In the genomic region with DNA sequence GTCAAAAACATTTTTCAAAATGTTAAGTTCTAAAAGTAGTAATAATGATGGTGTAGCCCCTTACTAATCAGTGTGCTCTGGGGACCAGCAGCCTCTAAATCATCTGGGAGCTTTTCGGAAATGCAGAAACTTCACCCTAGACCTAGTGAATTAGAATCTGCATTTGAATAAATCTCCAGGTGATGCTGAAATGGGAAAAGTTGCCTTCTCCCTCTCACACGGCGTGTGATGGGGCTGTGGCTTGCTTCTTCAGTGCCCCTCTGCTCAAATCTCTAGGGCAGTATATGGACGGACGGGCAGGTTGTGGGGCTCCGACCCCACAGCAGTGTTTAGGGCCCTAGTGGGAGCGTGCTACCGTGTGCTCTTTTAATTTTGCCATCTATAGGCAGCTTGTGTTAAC, we compare ENCODE assay signal across 26 cellular contexts.
"Had no signal": no experiment of that assay in that cellular context is flagged by ENCODE, and none has a peak within 500 bp of the region (broad histone marks: within the 10 kb centered on the region; RNA-seq: fewer than 3 reads in every experiment).

No MANE protein-coding gene starts in this region.

- H3K27me3 Mint-ChIP-seq: progenitor cell of endocrine pancreas; stimulated activated naive B cell treated with anti-CD40 and anti-IgM and Interleukin-4, amounts not matched to agents 10 μg/mL and 1 μg/mL and 100 μg/mL, for 72 hours; stimulated activated naive CD8-positive, alpha-beta T cell treated with anti-CD3 and anti-CD28 coated beads, Interleukin-15, Interleukin-2, amounts not matched to agents 100 ng/mL and 50 ng/mL, for 24 hours had no signal

- H3K4me1 ChIP-seq: neural progenitor cell, parathyroid adenoma, psoas muscle, right lobe of liver, sigmoid colon, stomach, thyroid gland, tibial nerve, upper lobe of left lung, vagina had no signal

- H3K4me1 Mint-ChIP-seq: nephron; neural progenitor cell; stimulated activated effector memory CD8-positive, alpha-beta T cell treated with anti-CD3 and anti-CD28 coated beads, Interleukin-12 subunit alpha, Interleukin-12 subunit beta, amount 100 ng/mL, for 72 hours; stimulated activated naive B cell treated with anti-CD40 and anti-IgM and Interleukin-4, amounts not matched to agents 10 μg/mL and 1 μg/mL and 100 μg/mL, for 72 hours had no signal

- H3K9me3 ChIP-seq: ovary, psoas muscle, right lobe of liver, sigmoid colon, stomach, thoracic aorta, thyroid gland, tibial nerve, upper lobe of left lung, vagina had no signal

- H3K27ac Mint-ChIP-seq: nephron; neural progenitor cell; progenitor cell of endocrine pancreas; stimulated activated effector memory CD8-positive, alpha-beta T cell treated with anti-CD3 and anti-CD28 coated beads, Interleukin-12 subunit alpha, Interleukin-12 subunit beta, amount 100 ng/mL, for 72 hours; stimulated activated naive B cell treated with anti-CD40 and anti-IgM and Interleukin-4, amounts not matched to agents 10 μg/mL and 1 μg/mL and 100 μg/mL, for 72 hours; stimulated activated naive CD8-positive, alpha-beta T cell treated with anti-CD3 and anti-CD28 coated beads, Interleukin-15, Interleukin-2, amounts not matched to agents 100 ng/mL and 50 ng/mL, for 24 hours had no signal

- H3K36me3 Mint-ChIP-seq: neural progenitor cell; stimulated activated effector memory CD8-positive, alpha-beta T cell treated with anti-CD3 and anti-CD28 coated beads, Interleukin-12 subunit alpha, Interleukin-12 subunit beta, amount 100 ng/mL, for 72 hours; stimulated activated naive B cell treated with anti-CD40 and anti-IgM and Interleukin-4, amounts not matched to agents 10 μg/mL and 1 μg/mL and 100 μg/mL, for 72 hours had no signal

- H3K9me3 Mint-ChIP-seq: nephron, neural progenitor cell had no signal

- H3K27ac ChIP-seq: neural progenitor cell, ovary, parathyroid adenoma, psoas muscle, right lobe of liver, sigmoid colon, stomach, thoracic aorta, thyroid gland, tibial nerve, upper lobe of left lung, vagina had no signal

- H3K4me3 ChIP-seq: neural progenitor cell, ovary, psoas muscle, right lobe of liver, sigmoid colon, stomach, thoracic aorta, thyroid gland, tibial nerve, upper lobe of left lung, vagina had no signal

- ATAC-seq: psoas muscle; right cardiac atrium; right lobe of liver; stimulated activated effector memory CD8-positive, alpha-beta T cell treated with anti-CD3 and anti-CD28 coated beads, Interleukin-12 subunit alpha, Interleukin-12 subunit beta, amount 100 ng/mL, for 72 hours; stimulated activated naive B cell treated with anti-CD40 and anti-IgM and Interleukin-4, amounts not matched to agents 10 μg/mL and 1 μg/mL and 100 μg/mL, for 72 hours had no signal

- DNase-seq: occipital lobe; ovary; sigmoid colon; small intestine; stimulated activated CD4-positive, alpha-beta T cell treated with anti-CD3 and anti-CD28 coated beads, Interleukin-15, amount 100 ng/mL, for 24 hours; stimulated activated CD4-positive, alpha-beta T cell treated with anti-CD3 and anti-CD28 coated beads, Interleukin-2, amount 100 ng/mL, for 24 hours; stimulated activated CD4-positive, alpha-beta T cell treated with anti-CD3 and anti-CD28 coated beads, Interleukin-2, amount 100 ng/mL, for 48 hours; stimulated activated CD4-positive, alpha-beta T cell treated with anti-CD3 and anti-CD28 coated beads, Interleukin-4, amount 100 ng/mL, for 24 hours; stimulated activated naive B cell treated with anti-CD40 and anti-IgM and Interleukin-4, amounts not matched to agents 10 μg/mL and 1 μg/mL and 100 μg/mL, for 72 hours; stimulated activated naive CD4-positive, alpha-beta T cell treated with Interleukin-2 at 50 U/mL for 16 hours; stomach; thyroid gland; trophoblast cell had no signal

- H3K9ac ChIP-seq: neural progenitor cell, parathyroid adenoma had no signal

- H3K27me3 ChIP-seq: neural progenitor cell, ovary, right lobe of liver, sigmoid colon, stomach, thyroid gland, tibial nerve, upper lobe of left lung, vagina had no signal

- H3K4me3 Mint-ChIP-seq: nephron; neural progenitor cell; stimulated activated effector memory CD8-positive, alpha-beta T cell treated with anti-CD3 and anti-CD28 coated beads, Interleukin-12 subunit alpha, Interleukin-12 subunit beta, amount 100 ng/mL, for 72 hours; stimulated activated naive B cell treated with anti-CD40 and anti-IgM and Interleukin-4, amounts not matched to agents 10 μg/mL and 1 μg/mL and 100 μg/mL, for 72 hours; stimulated activated naive CD8-positive, alpha-beta T cell treated with anti-CD3 and anti-CD28 coated beads, Interleukin-15, Interleukin-2, amounts not matched to agents 100 ng/mL and 50 ng/mL, for 24 hours had no signal

- H3K36me3 ChIP-seq: neural progenitor cell, ovary, right lobe of liver, sigmoid colon, stomach, thoracic aorta, thyroid gland, tibial nerve, upper lobe of left lung, vagina had no signal
